In the genomic region with DNA sequence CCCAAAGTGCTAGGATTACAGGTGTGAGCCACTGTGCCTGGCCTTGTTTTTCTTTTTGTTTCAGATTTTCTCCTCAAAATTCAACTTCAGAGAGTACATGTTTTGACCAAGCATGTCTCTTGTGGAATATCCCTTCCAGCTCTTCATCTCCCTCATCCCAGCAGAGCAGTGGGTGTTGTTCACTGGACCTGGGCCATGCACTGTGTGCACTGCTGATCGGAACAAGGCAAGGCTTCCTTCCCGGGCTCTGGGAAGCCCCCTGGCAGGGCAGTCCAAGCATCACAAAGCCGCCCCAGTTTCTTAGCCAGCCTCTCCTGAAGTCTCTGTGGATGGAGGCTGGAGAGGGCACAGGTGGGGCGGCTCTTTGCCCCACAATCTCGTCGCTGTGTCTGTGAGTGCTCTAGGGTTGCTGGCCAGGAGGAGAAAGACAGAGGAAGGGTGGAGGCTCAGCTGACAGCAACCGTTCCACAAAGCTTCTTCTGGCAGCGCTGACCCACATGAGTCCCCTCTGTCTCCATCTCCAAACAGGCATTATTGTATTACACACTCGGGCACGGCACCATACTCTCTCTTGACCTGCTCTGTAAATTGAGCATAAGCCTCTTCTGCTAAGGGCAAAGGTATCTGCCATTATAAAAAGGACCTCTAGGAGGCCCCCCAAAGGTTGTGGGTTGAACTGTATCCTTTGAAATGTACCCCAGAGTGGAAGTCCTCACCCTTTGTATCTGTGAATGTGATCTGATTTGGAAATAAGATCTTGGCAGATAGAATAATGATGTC, we compare ENCODE assay signal across 23 cellular contexts.
DNase-seq lines count a peak whose midpoint lies in the region; ATAC-seq and TF ChIP-seq lines count a peak whose summit lies in the region.
"Had no signal": no experiment of that assay in that cellular context is flagged by ENCODE, and none has a peak within 500 bp of the region (broad histone marks: within the 10 kb centered on the region; RNA-seq: fewer than 3 reads in every experiment).

No MANE protein-coding gene starts in this region.

- no peak overlapping the region for H2BK120ac ChIP-seq in mesenchymal stem cell (ENCODE audit: low read depth, low read length)

- H2AK5ac ChIP-seq in mesenchymal stem cell (ENCODE audit: low read length, severe bottlenecking): no peak overlapping the region

- H3K27me3 ChIP-seq in brain microvascular endothelial cell (replicated peaks): no peaks in the 10 kb centered on the region
- H3K27me3 ChIP-seq in mesenchymal stem cell (ENCODE audit: control insufficient read depth in 1 of 2, insufficient read depth in 1 of 2, low read length in 2 of 2): no peaks in the 10 kb centered on the region
- H3K27me3 ChIP-seq: ascending aorta, ovary had no signal

- peak; percentile 3 for DNase-seq in DMS 273 (lab: John Stamatoyannopoulos, UW; ENCODE audit: unreplicated experiment)
- no peak for DNase-seq in DMS 273 treated with DMSO at 0.1 percent for 48 hours (lab: John Stamatoyannopoulos, UW)
- no peak for DNase-seq in HFFc6
- no peak for DNase-seq in brain microvascular endothelial cell
- DNase-seq in nephron progenitor cell: no peak
- no peak for DNase-seq in mesenchymal stem cell
- DNase-seq in DMS79 (lab: John Stamatoyannopoulos, UW): no peak
- DNase-seq: activated CD8-positive, alpha-beta T cell treated with anti-CD3 and anti-CD28 coated beads for 36 hours; activated naive CD4-positive, alpha-beta T cell treated with anti-CD3 and anti-CD28 coated beads for 36 hours; activated T-cell treated with anti-CD3 and anti-CD28 coated beads, Interleukin-2, amount 50 U/mL, for 1 hour; BE2C; islet precursor cell; naive B cell; NCI-H1092 treated with DMSO at 0.1 percent for 48 hours; NCI-H2081 treated with DMSO at 0.1 percent for 48 hours; ovary; stimulated activated naive CD8-positive, alpha-beta T cell treated with anti-CD3 and anti-CD28 coated beads, Interleukin-15, Interleukin-2, amounts not matched to agents 100 U/mL and 50 U/mL, for 24 hours; T-helper 2 cell; WERI-Rb-1 had no signal

- no peak overlapping the region for H2BK5ac ChIP-seq in mesenchymal stem cell (ENCODE audit: low read depth, low read length, poor library complexity, severe bottlenecking)

- H2BK15ac ChIP-seq in mesenchymal stem cell (ENCODE audit: low read depth, poor library complexity, severe bottlenecking): no peak overlapping the region

- no peak overlapping the region for H3K9ac ChIP-seq in mesenchymal stem cell (ENCODE audit: low read length)
- H3K9ac ChIP-seq: KMS-11 had no signal

- H3K4me2 ChIP-seq in mesenchymal stem cell (ENCODE audit: low read length, poor library complexity, severe bottlenecking): no peak overlapping the region
- H3K4me2 ChIP-seq: KMS-11 had no signal

- H3K4me3 ChIP-seq in brain microvascular endothelial cell (ENCODE audit: low read depth, low read length): no peak overlapping the region
- no peak overlapping the region for H3K4me3 ChIP-seq in mesenchymal stem cell (ENCODE audit: insufficient read depth in 1 of 2, low read depth in 1 of 2, low read length in 2 of 2)
- H3K4me3 ChIP-seq: ascending aorta, ovary had no signal

- H3K27ac Mint-ChIP-seq in HFFc6: no peak overlapping the region
- H3K27ac Mint-ChIP-seq in nephron progenitor cell: peak overlapping the region; percentile 24
- H3K27ac Mint-ChIP-seq: activated CD8-positive, alpha-beta T cell treated with anti-CD3 and anti-CD28 coated beads for 36 hours; activated naive CD4-positive, alpha-beta T cell treated with anti-CD3 and anti-CD28 coated beads for 36 hours had no signal

- in situ Hi-C loops in brain microvascular endothelial cell (cut with HindIII; ENCODE audit: low pct_ligation_motif_present, low sequenced_read_pairs): no loop called here

- H3K36me3 ChIP-seq in brain microvascular endothelial cell (replicated peaks) (peaks cover 77% of the 10 kb centered on the region), mesenchymal stem cell (ENCODE audit: control insufficient read depth in 1 of 2, insufficient read depth in 2 of 2, low read depth in 1 of 2, low read length in 2 of 2) (peaks cover 21 to 83% of the 10 kb centered on the region in 2 experiments)
- H3K36me3 ChIP-seq: ascending aorta, BE2C, ovary, WERI-Rb-1 had no signal

- H3K27ac ChIP-seq in brain microvascular endothelial cell (no peak overlapping the region), mesenchymal stem cell (ENCODE audit: low read length, poor library complexity, severe bottlenecking) (no peak overlapping the region)
- H3K27ac ChIP-seq: 22Rv1, ascending aorta, KMS-11, ovary, WERI-Rb-1 had no signal

- TF ChIP-seq CTCF in HFFc6 (IDR thresholded peaks at IDR 0.05) (peak; percentile 32; the same call in 1 of the 2 replicates), brain microvascular endothelial cell (IDR thresholded peaks at IDR 0.05; ENCODE audit: low read depth, low read length, missing control alignments) (peak; percentile 17), nephron progenitor cell (IDR thresholded peaks at IDR 0.05) (peak; percentile 6)

- peaks cover 4% of the 10 kb centered on the region for H3K79me1 ChIP-seq in mesenchymal stem cell (replicated peaks; ENCODE audit: low read length, poor library complexity, severe bottlenecking)

- H4K8ac ChIP-seq in mesenchymal stem cell (ENCODE audit: low read length): no peak overlapping the region

- H3K27me3 Mint-ChIP-seq in HFFc6 (ENCODE audit: insufficient read depth) (peaks cover 2% of the 10 kb centered on the region; the same call in 1 of the 2 replicates), nephron progenitor cell (ENCODE audit: low read depth, poor library complexity) (no peaks in the 10 kb centered on the region)
- H3K27me3 Mint-ChIP-seq: activated CD8-positive, alpha-beta T cell treated with anti-CD3 and anti-CD28 coated beads for 36 hours had no signal

- H3K14ac ChIP-seq in mesenchymal stem cell (ENCODE audit: low read length in 2 of 2): no peak overlapping the region

- no peaks in the 10 kb centered on the region for H3K4me1 ChIP-seq in mesenchymal stem cell (ENCODE audit: control insufficient read depth, insufficient read depth, low read depth, low read length)
- H3K4me1 ChIP-seq: ascending aorta had no signal

- peaks cover 28% of the 10 kb centered on the region for H3K36me3 Mint-ChIP-seq in HFFc6 (ENCODE audit: low read depth)
- H3K36me3 Mint-ChIP-seq in nephron progenitor cell (ENCODE audit: low read depth): peaks cover 29% of the 10 kb centered on the region
- H3K36me3 Mint-ChIP-seq: naive B cell had no signal

- H4K91ac ChIP-seq in mesenchymal stem cell (ENCODE audit: low read length): no peak overlapping the region

- H3K9me3 Mint-ChIP-seq in HFFc6: no peaks in the 10 kb centered on the region
- H3K9me3 Mint-ChIP-seq in nephron progenitor cell: no peaks in the 10 kb centered on the region
- H3K9me3 Mint-ChIP-seq: activated CD8-positive, alpha-beta T cell treated with anti-CD3 and anti-CD28 coated beads for 36 hours; activated naive CD4-positive, alpha-beta T cell treated with anti-CD3 and anti-CD28 coated beads for 36 hours had no signal

- 93% methylated on average over 9 of the region's 10 CpGs for WGBS in mesenchymal stem cell

- no peak overlapping the region for H3K18ac ChIP-seq in mesenchymal stem cell (ENCODE audit: low read depth in 1 of 2, low read length in 2 of 2)

- no peak overlapping the region for H3K4ac ChIP-seq in mesenchymal stem cell (ENCODE audit: low read depth in 1 of 2, low read length in 2 of 2)

- H3K4me3 Mint-ChIP-seq in HFFc6 (no peak overlapping the region), nephron progenitor cell (no peak overlapping the region)
- H3K4me3 Mint-ChIP-seq: activated CD8-positive, alpha-beta T cell treated with anti-CD3 and anti-CD28 coated beads for 36 hours; activated naive CD4-positive, alpha-beta T cell treated with anti-CD3 and anti-CD28 coated beads for 36 hours; naive B cell had no signal

- no peak overlapping the region for H3K23ac ChIP-seq in mesenchymal stem cell (ENCODE audit: low read length in 2 of 2)

- H2BK12ac ChIP-seq in mesenchymal stem cell (ENCODE audit: low read length in 2 of 2): no peak overlapping the region

- H3K9me3 ChIP-seq in mesenchymal stem cell (ENCODE audit: control insufficient read depth, low read length): no peaks in the 10 kb centered on the region
- H3K9me3 ChIP-seq: ascending aorta, BE2C, ovary had no signal

- H3K4me1 Mint-ChIP-seq in HFFc6 (ENCODE audit: low read depth) (no peaks in the 10 kb centered on the region), nephron progenitor cell (no peaks in the 10 kb centered on the region)
- H3K4me1 Mint-ChIP-seq: naive B cell had no signal

- no peak for ATAC-seq in HG03135 (IDR thresholded peaks at IDR 0.05; ENCODE audit: unreplicated experiment)
- ATAC-seq: activated CD8-positive, alpha-beta T cell treated with anti-CD3 and anti-CD28 coated beads for 36 hours; stimulated activated naive CD8-positive, alpha-beta T cell treated with anti-CD3 and anti-CD28 coated beads, Interleukin-15, Interleukin-2, amounts not matched to agents 100 U/mL and 50 U/mL, for 24 hours had no signal

- no peak overlapping the region for H2AFZ ChIP-seq in mesenchymal stem cell (ENCODE audit: low read depth, low read length)
